Comparison of ENCODE assay signal across 2 cellular contexts in genomic region chr14:31437045-31437691, GRCh38. TPM values are rescaled to one million over a fixed set of nuclear protein-coding genes. Genes with fewer than 3 reads are reported as not detected.
"Had no signal": no experiment of that assay in that cellular context is flagged by ENCODE, and none has a peak within 500 bp of the region (broad histone marks: within the 10 kb centered on the region; RNA-seq: fewer than 3 reads in every experiment).

No MANE protein-coding gene starts in this region.

RNA-seq across cellular contexts. Expression of gene GPR33, which starts 50.7 kb away (rescaled TPM):
- total RNA-seq: G401, GM12878 had no signal
- polyA plus RNA-seq: GM12878 had no signal
